ENCODE assay signal across 1 cellular context in genomic region chr1:156894711-156895407, GRCh38.
TF ChIP-seq lines count a peak whose summit lies in the region.

No MANE protein-coding gene starts in this region.

TF ChIP-seq in HCT116, 20 proteins besides CTCF, POLR2A, EP300 and RAD21:
- TF ChIP-seq MAX (IDR thresholded peaks at IDR 0.05): no peak
- no peak for TF ChIP-seq TCF7L2 (IDR thresholded peaks at IDR 0.05; ENCODE audit: borderline replicate concordance, extremely low read depth, insufficient read depth, insufficient read length)
- no peak for TF ChIP-seq SIN3A (IDR thresholded peaks at IDR 0.05; ENCODE audit: low read depth)
- no peak for TF ChIP-seq ZNF274 (IDR thresholded peaks at IDR 0.05; ENCODE audit: low read depth, low read length)
- TF ChIP-seq EZH2phosphoT487 (IDR thresholded peaks at IDR 0.05; ENCODE audit: borderline replicate concordance): no peak
- no peak for TF ChIP-seq CEBPB (IDR thresholded peaks at IDR 0.05; ENCODE audit: low read depth)
- no peak for TF ChIP-seq ATF3 (IDR thresholded peaks at IDR 0.05)
- TF ChIP-seq CBX3 (IDR thresholded peaks at IDR 0.05; ENCODE audit: low read depth): no peak
- no peak for TF ChIP-seq JUND (IDR thresholded peaks at IDR 0.05)
- no peak for TF ChIP-seq SRF (IDR thresholded peaks at IDR 0.05; ENCODE audit: low read depth)
- TF ChIP-seq POLR2AphosphoS5 (IDR thresholded peaks at IDR 0.05; ENCODE audit: low read depth, low read length): no peak
- no peak for TF ChIP-seq SP1 (IDR thresholded peaks at IDR 0.05; ENCODE audit: low read depth)
- TF ChIP-seq YY1 (IDR thresholded peaks at IDR 0.05; ENCODE audit: extremely low read depth, insufficient replicate concordance, low read depth, low read length): no peak
- TF ChIP-seq FOSL1 (IDR thresholded peaks at IDR 0.05; ENCODE audit: low read depth): no peak
- TF ChIP-seq ZFX (IDR thresholded peaks at IDR 0.05): no peak
- no peak for TF ChIP-seq EGR1 (IDR thresholded peaks at IDR 0.05; ENCODE audit: low read depth)
- no peak for TF ChIP-seq EZH2 (IDR thresholded peaks at IDR 0.05)
- TF ChIP-seq ZBTB33 (IDR thresholded peaks at IDR 0.05; ENCODE audit: extremely low read depth, insufficient replicate concordance, low read length): no peak
